ENCODE assay signal across 24 cellular contexts in genomic region chr7:107002131-107002803, GRCh38. TPM values are rescaled to one million over a fixed set of nuclear protein-coding genes. Genes with fewer than 3 reads are reported as not detected.
"Had no signal": no experiment of that assay in that cellular context is flagged by ENCODE, and none has a peak within 500 bp of the region (broad histone marks: within the 10 kb centered on the region; RNA-seq: fewer than 3 reads in every experiment).

No MANE protein-coding gene starts in this region.

- H3K36me3 Mint-ChIP-seq: naive thymus-derived CD4-positive, alpha-beta T cell; stimulated activated memory B cell treated with anti-CD40 and anti-IgM and Interleukin-4, amounts not matched to agents 10 μg/mL and 1 μg/mL and 100 μg/mL, for 72 hours had no signal

- H3K9me3 ChIP-seq: heart left ventricle, neutrophil, psoas muscle, right lobe of liver, spleen, testis, tibial nerve, upper lobe of right lung had no signal

- H3K4me1 ChIP-seq: foreskin keratinocyte, psoas muscle, right lobe of liver, spleen, testis, tibial nerve, upper lobe of right lung had no signal

- H3K4me3 Mint-ChIP-seq: endodermal cell; naive thymus-derived CD4-positive, alpha-beta T cell; stimulated activated memory B cell treated with anti-CD40 and anti-IgM and Interleukin-4, amounts not matched to agents 10 μg/mL and 1 μg/mL and 100 μg/mL, for 72 hours; stimulated activated naive CD8-positive, alpha-beta T cell treated with anti-CD3 and anti-CD28 coated beads, Interleukin-15, Interleukin-2, amounts not matched to agents 100 ng/mL and 50 ng/mL, for 24 hours had no signal

- H3K9me3 Mint-ChIP-seq: endodermal cell; naive thymus-derived CD4-positive, alpha-beta T cell; stimulated activated memory B cell treated with anti-CD40 and anti-IgM and Interleukin-4, amounts not matched to agents 10 μg/mL and 1 μg/mL and 100 μg/mL, for 72 hours; stimulated activated naive CD8-positive, alpha-beta T cell treated with anti-CD3 and anti-CD28 coated beads, Interleukin-15, Interleukin-2, amounts not matched to agents 100 ng/mL and 50 ng/mL, for 24 hours had no signal

- H3K27me3 ChIP-seq: foreskin keratinocyte, heart left ventricle, neutrophil, right lobe of liver, spleen, testis, tibial nerve, upper lobe of right lung had no signal

- H3K4me1 Mint-ChIP-seq: endodermal cell; naive thymus-derived CD4-positive, alpha-beta T cell; stimulated activated memory B cell treated with anti-CD40 and anti-IgM and Interleukin-4, amounts not matched to agents 10 μg/mL and 1 μg/mL and 100 μg/mL, for 72 hours had no signal

- H3K27me3 Mint-ChIP-seq: stimulated activated memory B cell treated with anti-CD40 and anti-IgM and Interleukin-4, amounts not matched to agents 10 μg/mL and 1 μg/mL and 100 μg/mL, for 72 hours; stimulated activated naive CD8-positive, alpha-beta T cell treated with anti-CD3 and anti-CD28 coated beads, Interleukin-15, Interleukin-2, amounts not matched to agents 100 ng/mL and 50 ng/mL, for 24 hours had no signal

- H3K4me3 ChIP-seq: coronary artery, heart left ventricle, psoas muscle, right lobe of liver, spleen, testis, tibial nerve, upper lobe of right lung had no signal

- H3K36me3 ChIP-seq: heart left ventricle, neutrophil, right lobe of liver, spleen, tibial nerve, upper lobe of right lung had no signal

- H3K27ac Mint-ChIP-seq: endodermal cell; naive thymus-derived CD4-positive, alpha-beta T cell; stimulated activated memory B cell treated with anti-CD40 and anti-IgM and Interleukin-4, amounts not matched to agents 10 μg/mL and 1 μg/mL and 100 μg/mL, for 72 hours; stimulated activated naive CD8-positive, alpha-beta T cell treated with anti-CD3 and anti-CD28 coated beads, Interleukin-15, Interleukin-2, amounts not matched to agents 100 ng/mL and 50 ng/mL, for 24 hours had no signal

- DNase-seq: cerebellar nuclear complex; effector CD4-positive, alpha-beta T cell; endodermal cell; foreskin keratinocyte; heart left ventricle; hippocampal formation; islet precursor cell; mammary epithelial cell; naive thymus-derived CD4-positive, alpha-beta T cell; psoas muscle; retina; right lobe of liver; spleen; stimulated activated CD4-positive, alpha-beta T cell treated with anti-CD3 and anti-CD28 coated beads, Interleukin-15, amount 100 ng/mL, for 24 hours; stimulated activated CD4-positive, alpha-beta T cell treated with anti-CD3 and anti-CD28 coated beads, Interleukin-1b, Interleukin-23, amount 100 ng/mL, for 48 hours; stimulated activated CD4-positive, alpha-beta T cell treated with anti-CD3 and anti-CD28 coated beads, Interleukin-4, amount 100 ng/mL, for 24 hours; testis; upper lobe of right lung had no signal

- FAIRE-seq: endothelial cell of umbilical vein had no signal

RNA-seq across cellular contexts. Expression of gene PRKAR2B, which starts 42.2 kb away (rescaled TPM):
- polyA plus RNA-seq: foreskin keratinocyte, mammary epithelial cell had no signal
